Comparison of ENCODE assay signal across 29 cellular contexts in the genomic region with DNA sequence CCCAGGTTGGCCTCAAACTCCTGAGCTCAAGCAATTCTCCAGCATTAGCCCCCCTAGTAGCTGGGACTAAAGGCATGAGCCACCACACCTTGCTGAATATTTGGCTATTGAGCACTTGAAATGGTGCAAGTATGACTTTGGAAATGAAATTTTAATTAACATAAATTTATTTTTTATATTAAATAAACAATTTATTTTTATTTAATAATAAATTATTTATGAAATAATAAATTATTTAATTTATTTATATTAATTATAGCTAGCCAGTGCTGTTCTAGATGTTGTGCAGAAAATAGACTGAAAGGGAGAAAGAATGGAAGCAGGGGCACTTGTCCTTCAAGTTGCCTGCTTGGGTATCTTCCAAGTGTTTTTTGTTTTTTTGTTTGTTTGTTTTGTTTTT.
"Had no signal": no experiment of that assay in that cellular context is flagged by ENCODE, and none has a peak within 500 bp of the region (broad histone marks: within the 10 kb centered on the region; RNA-seq: fewer than 3 reads in every experiment).

No MANE protein-coding gene starts in this region.

- ATAC-seq: effector memory CD8-positive, alpha-beta T cell; esophagus mucosa; foreskin keratinocyte; gastrocnemius medialis; gastroesophageal sphincter; heart left ventricle; heart right ventricle had no signal

- H3K27ac Mint-ChIP-seq: dendritic cell treated with granulocyte-macrophage colony-stimulating factor and Interleukin-4, amounts not matched to agents 40 ng/mL and 50 ng/mL, for 4 days; effector memory CD8-positive, alpha-beta T cell; endodermal cell had no signal

- H3K4me3 ChIP-seq: colonic mucosa, coronary artery, dorsolateral prefrontal cortex, esophagus muscularis mucosa, esophagus squamous epithelium, gastrocnemius medialis, gastroesophageal sphincter, heart left ventricle, heart right ventricle, hepatocyte had no signal

- H3K27ac ChIP-seq: colonic mucosa, coronary artery, dorsolateral prefrontal cortex, epithelial cell of prostate, esophagus muscularis mucosa, esophagus squamous epithelium, foreskin keratinocyte, gastrocnemius medialis, gastroesophageal sphincter, heart left ventricle, heart right ventricle, hepatocyte had no signal

- H3K9me3 Mint-ChIP-seq: dendritic cell treated with granulocyte-macrophage colony-stimulating factor and Interleukin-4, amounts not matched to agents 40 ng/mL and 50 ng/mL, for 4 days; effector memory CD8-positive, alpha-beta T cell; endodermal cell had no signal

- DNase-seq: colonic mucosa; cortex of kidney; dermis blood vessel endothelial cell; dorsolateral prefrontal cortex; effector CD4-positive, alpha-beta T cell; effector CD8-positive, alpha-beta T cell; effector memory CD4-positive, alpha-beta T cell; effector memory CD8-positive, alpha-beta T cell; endodermal cell; erythroblast; esophagus squamous epithelium; foreskin fibroblast; foreskin keratinocyte; foreskin melanocyte; gastrocnemius medialis; glutamatergic neuron; head of caudate nucleus; heart left ventricle; heart right ventricle had no signal

- H3K4me2 ChIP-seq: hepatocyte had no signal

- H3K27me3 ChIP-seq: colonic mucosa, dorsolateral prefrontal cortex, esophagus muscularis mucosa, esophagus squamous epithelium, foreskin keratinocyte, gastrocnemius medialis, gastroesophageal sphincter, heart left ventricle, heart right ventricle, hepatocyte had no signal

- H3K79me2 ChIP-seq: hepatocyte had no signal

- FAIRE-seq: colon, endometrium, endothelial cell of umbilical vein had no signal

- H3K4me3 Mint-ChIP-seq: dendritic cell treated with granulocyte-macrophage colony-stimulating factor and Interleukin-4, amounts not matched to agents 40 ng/mL and 50 ng/mL, for 4 days; effector memory CD8-positive, alpha-beta T cell; endodermal cell had no signal

- H3K36me3 ChIP-seq: colonic mucosa, esophagus muscularis mucosa, esophagus squamous epithelium, gastrocnemius medialis, gastroesophageal sphincter, heart left ventricle, heart right ventricle had no signal

- H3K4me1 ChIP-seq: colonic mucosa, foreskin keratinocyte had no signal
